2 cellular contexts compared by ENCODE assay signal in genomic region chr10:50563906-50564305, GRCh38.
TF ChIP-seq lines count a peak whose summit lies in the region.

No MANE protein-coding gene starts in this region.

TF ChIP-seq in HEK293, 187 proteins besides CTCF, POLR2A, EP300 and RAD21 (continued from another document):
- no peak for TF ChIP-seq ZSCAN5A (tag by site-specific recombination; IDR thresholded peaks at IDR 0.05)
TF ChIP-seq in HEK293: peak in this region for 3.

TF ChIP-seq in WTC11, 78 proteins besides CTCF, POLR2A, EP300 and RAD21 (continued from another document):
- TF ChIP-seq ATF2 (CRISPR knock-in tag; IDR thresholded peaks at IDR 0.05; ENCODE audit: borderline replicate concordance, low read depth) (no peak), ZNF317 (CRISPR knock-in tag; IDR thresholded peaks at IDR 0.05; ENCODE audit: borderline replicate concordance, low read depth) (no peak), ZNF121 (CRISPR knock-in tag; IDR thresholded peaks at IDR 0.05) (no peak), E2F1 (CRISPR knock-in tag; IDR thresholded peaks at IDR 0.05) (no peak), USF2 (CRISPR knock-in tag; IDR thresholded peaks at IDR 0.05) (no peak), JAZF1 (CRISPR knock-in tag; IDR thresholded peaks at IDR 0.05) (no peak), CREB1 (CRISPR knock-in tag; IDR thresholded peaks at IDR 0.05) (no peak), ERG (CRISPR knock-in tag; IDR thresholded peaks at IDR 0.05) (no peak), MXD4 (CRISPR knock-in tag; IDR thresholded peaks at IDR 0.05; ENCODE audit: borderline replicate concordance) (no peak), NFYB (CRISPR knock-in tag; conservative IDR thresholded peaks at IDR 0.05; ENCODE audit: low read depth) (no peak), ZNF396 (CRISPR knock-in tag; IDR thresholded peaks at IDR 0.05; ENCODE audit: borderline replicate concordance) (no peak)
